ENCODE assay signal across 9 cellular contexts in genomic region chr20:34710568-34710839, GRCh38. TPM values are rescaled to one million over a fixed set of nuclear protein-coding genes. Genes with fewer than 3 reads are reported as not detected.
DNase-seq lines count a peak whose midpoint lies in the region; ATAC-seq and TF ChIP-seq lines count a peak whose summit lies in the region.
"Had no signal": no experiment of that assay in that cellular context is flagged by ENCODE, and none has a peak within 500 bp of the region (broad histone marks: within the 10 kb centered on the region; RNA-seq: fewer than 3 reads in every experiment).

No MANE protein-coding gene starts in this region.

- H3K27me3 ChIP-seq in thoracic aorta (replicated peaks; ENCODE audit: insufficient read depth): no peaks in the 10 kb centered on the region

- no peak for TF ChIP-seq CTCF in thoracic aorta (IDR thresholded peaks at IDR 0.05)

- peaks cover 11% of the 10 kb centered on the region for H3K4me1 Mint-ChIP-seq in activated naive CD4-positive, alpha-beta T cell treated with anti-CD3 and anti-CD28 coated beads for 36 hours (ENCODE audit: low read depth)
- H3K4me1 Mint-ChIP-seq in activated T-helper 1 cell treated with anti-CD3 and anti-CD28 coated beads, Interleukin-12 subunit alpha, Interleukin-12 subunit beta, Interleukin-2, Interleukin-4 antibody, amounts not matched to agents 30 ng/mL and 10 ng/mL and 1 ng/mL, durations not matched to agents 14 hours and 24 hours and 36 hours (ENCODE audit: low read depth): peaks cover 35% of the 10 kb centered on the region
- peaks cover 14 to 17% of the 10 kb centered on the region in 2 donors for H3K4me1 Mint-ChIP-seq in immature natural killer cell

- peak overlapping the region in 1 of 2 donors; percentile 94 for H3K27ac ChIP-seq in thoracic aorta

- intact Hi-C loops in activated naive CD4-positive, alpha-beta T cell treated with anti-CD3 and anti-CD28 coated beads for 36 hours (cut with micrococcal nuclease): no loop called here
- intact Hi-C loops in activated T-helper 1 cell treated with anti-CD3 and anti-CD28 coated beads, Interleukin-12 subunit alpha, Interleukin-12 subunit beta, Interleukin-2, Interleukin-4 antibody, amounts not matched to agents 30 ng/mL and 10 ng/mL and 1 ng/mL, durations not matched to agents 14 hours and 24 hours and 36 hours (cut with micrococcal nuclease): no loop called here

- ATAC-seq in thoracic aorta (ENCODE audit: insufficient number of reproducible peaks, low FRiP score, low read depth): no peak

- no peaks in the 10 kb centered on the region for H3K27me3 Mint-ChIP-seq in activated naive CD4-positive, alpha-beta T cell treated with anti-CD3 and anti-CD28 coated beads for 36 hours (ENCODE audit: low read depth)
- peaks cover 8% of the 10 kb centered on the region for H3K27me3 Mint-ChIP-seq in activated T-helper 1 cell treated with anti-CD3 and anti-CD28 coated beads, Interleukin-12 subunit alpha, Interleukin-12 subunit beta, Interleukin-2, Interleukin-4 antibody, amounts not matched to agents 30 ng/mL and 10 ng/mL and 1 ng/mL, durations not matched to agents 14 hours and 24 hours and 36 hours (ENCODE audit: insufficient read depth)
- peaks cover 14 to 21% (median 19%) of the 10 kb centered on the region in 3 donors for H3K27me3 Mint-ChIP-seq in immature natural killer cell (ENCODE audit: low read depth in 3 of 3)

- H3K36me3 ChIP-seq in thoracic aorta: peaks cover 6% of the 10 kb centered on the region

- peaks cover 3 to 16% of the 10 kb centered on the region in 2 donors for H3K4me1 ChIP-seq in thoracic aorta (ENCODE audit: control insufficient read depth in 1 of 2, low read depth in 2 of 2)

- peak overlapping the region; percentile 93 for H3K4me3 ChIP-seq in thoracic aorta

- peaks cover 3% of the 10 kb centered on the region for H3K36me3 Mint-ChIP-seq in activated naive CD4-positive, alpha-beta T cell treated with anti-CD3 and anti-CD28 coated beads for 36 hours (ENCODE audit: low read depth)
- peaks cover 14% of the 10 kb centered on the region for H3K36me3 Mint-ChIP-seq in activated T-helper 1 cell treated with anti-CD3 and anti-CD28 coated beads, Interleukin-12 subunit alpha, Interleukin-12 subunit beta, Interleukin-2, Interleukin-4 antibody, amounts not matched to agents 30 ng/mL and 10 ng/mL and 1 ng/mL, durations not matched to agents 14 hours and 24 hours and 36 hours (ENCODE audit: low read depth)
- peaks cover 5 to 21% (median 16%) of the 10 kb centered on the region in 3 donors for H3K36me3 Mint-ChIP-seq in immature natural killer cell

- peak overlapping the region; percentile 80 for H3K4me3 Mint-ChIP-seq in activated naive CD4-positive, alpha-beta T cell treated with anti-CD3 and anti-CD28 coated beads for 36 hours
- H3K4me3 Mint-ChIP-seq in activated T-helper 1 cell treated with anti-CD3 and anti-CD28 coated beads, Interleukin-12 subunit alpha, Interleukin-12 subunit beta, Interleukin-2, Interleukin-4 antibody, amounts not matched to agents 30 ng/mL and 10 ng/mL and 1 ng/mL, durations not matched to agents 14 hours and 24 hours and 36 hours: peak overlapping the region; percentile 79
- peak overlapping the region; percentile 81 to 95 (median 84) for H3K4me3 Mint-ChIP-seq in immature natural killer cell

- CTCF ChIA-PET in activated naive CD4-positive, alpha-beta T cell treated with anti-CD3 and anti-CD28 coated beads for 36 hours (lab: Charles Lee): interaction anchor here (0.6 to 7.9 kb wide), 4 partner anchors 10 to 398 kb away, joined by 3 to 49 read pairs (median 6); no protein-coding TSS in a partner anchor

- DNase-seq in activated naive CD4-positive, alpha-beta T cell treated with anti-CD3 and anti-CD28 coated beads for 36 hours: no peak
- no peak for DNase-seq in activated naive CD4-positive, alpha-beta T cell treated with Interleukin-2 at 50 U/mL for 16 hours
- DNase-seq in activated T-helper 1 cell treated with anti-CD3 and anti-CD28 coated beads, Interleukin-12 subunit alpha, Interleukin-12 subunit beta, Interleukin-2, Interleukin-4 antibody, amounts not matched to agents 30 ng/mL and 10 ng/mL and 1 ng/mL, durations not matched to agents 14 hours and 24 hours and 36 hours (ENCODE audit: low spot score): no peak
- no peak for DNase-seq in immature natural killer cell
- no peak for DNase-seq in thoracic aorta (ENCODE audit: low spot score)
- DNase-seq in NCI-H1417 treated with DMSO at 0.1 percent for 48 hours (lab: John Stamatoyannopoulos, UW): no peak
- no peak for DNase-seq in ureter (ENCODE audit: low spot score)
- no peak for DNase-seq in effector CD8-positive, alpha-beta T cell (lab: John Stamatoyannopoulos, UW)
- DNase-seq: activated CD4-positive, alpha-beta T cell treated with anti-CD3 and anti-CD28 coated beads, Interleukin-2, amount 50 U/mL, for 1 hour had no signal

- H3K9me3 Mint-ChIP-seq in activated naive CD4-positive, alpha-beta T cell treated with anti-CD3 and anti-CD28 coated beads for 36 hours: no peaks in the 10 kb centered on the region
- no peaks in the 10 kb centered on the region for H3K9me3 Mint-ChIP-seq in activated T-helper 1 cell treated with anti-CD3 and anti-CD28 coated beads, Interleukin-12 subunit alpha, Interleukin-12 subunit beta, Interleukin-2, Interleukin-4 antibody, amounts not matched to agents 30 ng/mL and 10 ng/mL and 1 ng/mL, durations not matched to agents 14 hours and 24 hours and 36 hours
- no peaks in the 10 kb centered on the region for H3K9me3 Mint-ChIP-seq in immature natural killer cell

- no peaks in the 10 kb centered on the region for H3K9me3 ChIP-seq in thoracic aorta

- H3K27ac Mint-ChIP-seq in activated naive CD4-positive, alpha-beta T cell treated with anti-CD3 and anti-CD28 coated beads for 36 hours: no peak overlapping the region
- H3K27ac Mint-ChIP-seq in activated T-helper 1 cell treated with anti-CD3 and anti-CD28 coated beads, Interleukin-12 subunit alpha, Interleukin-12 subunit beta, Interleukin-2, Interleukin-4 antibody, amounts not matched to agents 30 ng/mL and 10 ng/mL and 1 ng/mL, durations not matched to agents 14 hours and 24 hours and 36 hours: peak overlapping the region; percentile 72
- peak overlapping the region; percentile 53 to 91 (median 77) for H3K27ac Mint-ChIP-seq in immature natural killer cell

RNA-seq across cellular contexts. Expression of gene TP53INP2, which starts 6.4 kb away (rescaled TPM):
- total RNA-seq in activated naive CD4-positive, alpha-beta T cell treated with anti-CD3 and anti-CD28 coated beads for 36 hours: 1 to 10 TPM; 1.9 TPM
- 3.2 and 3.5 TPM in 2 replicates for total RNA-seq in activated T-helper 1 cell treated with anti-CD3 and anti-CD28 coated beads, Interleukin-12 subunit alpha, Interleukin-12 subunit beta, Interleukin-2, Interleukin-4 antibody, amounts not matched to agents 30 ng/mL and 10 ng/mL and 1 ng/mL, durations not matched to agents 14 hours and 24 hours and 36 hours
- polyA plus RNA-seq in immature natural killer cell: 1 to 10 TPM in 1 of 3 donors, under 1 TPM in 2; 0.09 to 1.8 (median 0.53) TPM
- total RNA-seq in thoracic aorta (10 to 100 TPM; 14.4 to 27.7 TPM), ureter (31.9 TPM)

RNA-seq across cellular contexts. Expression of gene PIGU, which starts 33.6 kb away (rescaled TPM):
- 10 to 100 TPM; 18.8 to 18.9 TPM for total RNA-seq in activated naive CD4-positive, alpha-beta T cell treated with anti-CD3 and anti-CD28 coated beads for 36 hours
- 24.8 and 25.9 TPM in 2 replicates for total RNA-seq in activated T-helper 1 cell treated with anti-CD3 and anti-CD28 coated beads, Interleukin-12 subunit alpha, Interleukin-12 subunit beta, Interleukin-2, Interleukin-4 antibody, amounts not matched to agents 30 ng/mL and 10 ng/mL and 1 ng/mL, durations not matched to agents 14 hours and 24 hours and 36 hours
- 10 to 100 TPM; 19.3 to 34.7 (median 25.3) TPM for polyA plus RNA-seq in immature natural killer cell
- total RNA-seq in thoracic aorta (10 to 100 TPM; 10.2 to 10.4 TPM), ureter (33.5 TPM)
